ENCODE assay signal across 22 cellular contexts in genomic region chr7:30901856-30902255, GRCh38.
"Had no signal": no experiment of that assay in that cellular context is flagged by ENCODE, and none has a peak within 500 bp of the region (broad histone marks: within the 10 kb centered on the region; RNA-seq: fewer than 3 reads in every experiment).

No MANE protein-coding gene starts in this region.

- H3K36me3 ChIP-seq: gastroesophageal sphincter, sigmoid colon, thoracic aorta had no signal

- H3K4me3 ChIP-seq: coronary artery, gastroesophageal sphincter, lung, sigmoid colon, thoracic aorta had no signal

- DNase-seq: activated CD4-positive, alpha-beta T cell treated with anti-CD3 and anti-CD28 coated beads for 4 hours; activated CD4-positive, alpha-beta T cell treated with anti-CD3 and anti-CD28 coated beads, Interleukin-2, amount 50 U/mL, for 48 hours; activated CD4-positive, CD25-positive, alpha-beta regulatory T cell; activated CD8-positive, alpha-beta memory T cell treated with anti-CD3 and anti-CD28 coated beads, Interleukin-2, amount 50 U/mL, for 48 hours; activated naive CD4-positive, alpha-beta T cell treated with Interleukin-2 at 50 U/mL for 16 hours; activated naive CD8-positive, alpha-beta T cell treated with anti-CD3 and anti-CD28 coated beads, Interleukin-2, amount 10 ng/mL, durations not matched to agents 7 days and 5 days; activated T-cell treated with anti-CD3 and anti-CD28 coated beads, Interleukin-2, amount 50 U/mL, for 4 hours; amniotic stem cell; endodermal cell; head of caudate nucleus; hypothalamus; naive thymus-derived CD4-positive, alpha-beta T cell; occipital lobe; posterior cingulate gyrus; sigmoid colon; stimulated activated CD4-positive, alpha-beta T cell treated with anti-CD3 and anti-CD28 coated beads, Interleukin-4, amount 100 ng/mL, for 24 hours; stimulated activated naive CD4-positive, alpha-beta T cell treated with Interleukin-2 at 50 U/mL for 16 hours; T-cell had no signal

- H3K9me3 ChIP-seq: gastroesophageal sphincter, sigmoid colon, thoracic aorta had no signal

- ATAC-seq: activated T-cell treated with anti-CD3 and anti-CD28 coated beads, Interleukin-2, amount 50 U/mL, for 4 hours; gastroesophageal sphincter; naive thymus-derived CD4-positive, alpha-beta T cell; T-cell had no signal

- H3K27me3 ChIP-seq: gastroesophageal sphincter, sigmoid colon had no signal
